Comparison of ENCODE assay signal across 1 cellular context in the genomic region with DNA sequence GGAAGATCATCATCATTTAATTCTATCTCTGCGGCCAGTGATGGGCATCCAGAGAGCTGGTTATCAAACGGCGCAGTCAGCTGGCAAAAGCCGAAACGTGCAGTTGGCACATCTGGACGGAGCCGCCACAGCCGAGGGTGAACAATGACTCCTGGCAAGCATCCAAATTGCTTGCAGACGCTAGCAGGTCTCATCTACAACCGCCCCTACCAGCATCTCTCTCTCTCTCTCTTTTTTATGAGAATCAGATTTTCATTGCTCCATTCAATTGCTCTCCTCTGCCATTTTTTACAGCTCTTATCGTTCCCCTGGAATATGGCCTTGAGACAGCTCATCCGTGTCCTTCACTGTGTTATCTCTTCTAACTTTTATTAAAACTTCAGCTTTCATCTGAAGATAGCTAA.
A peak's percentile ranks its signal among the peaks of the same experiment; 100 is the strongest.
TF ChIP-seq lines count a peak whose summit lies in the region.

No MANE protein-coding gene starts in this region.

TF ChIP-seq in HEK293, 187 proteins besides CTCF, POLR2A, EP300 and RAD21 (continued from another document and continues in another):
- no peak for TF ChIP-seq ZNF76 (tag by site-specific recombination; IDR thresholded peaks at IDR 0.05; ENCODE audit: borderline replicate concordance, low read depth)
- TF ChIP-seq, protein P1, sequence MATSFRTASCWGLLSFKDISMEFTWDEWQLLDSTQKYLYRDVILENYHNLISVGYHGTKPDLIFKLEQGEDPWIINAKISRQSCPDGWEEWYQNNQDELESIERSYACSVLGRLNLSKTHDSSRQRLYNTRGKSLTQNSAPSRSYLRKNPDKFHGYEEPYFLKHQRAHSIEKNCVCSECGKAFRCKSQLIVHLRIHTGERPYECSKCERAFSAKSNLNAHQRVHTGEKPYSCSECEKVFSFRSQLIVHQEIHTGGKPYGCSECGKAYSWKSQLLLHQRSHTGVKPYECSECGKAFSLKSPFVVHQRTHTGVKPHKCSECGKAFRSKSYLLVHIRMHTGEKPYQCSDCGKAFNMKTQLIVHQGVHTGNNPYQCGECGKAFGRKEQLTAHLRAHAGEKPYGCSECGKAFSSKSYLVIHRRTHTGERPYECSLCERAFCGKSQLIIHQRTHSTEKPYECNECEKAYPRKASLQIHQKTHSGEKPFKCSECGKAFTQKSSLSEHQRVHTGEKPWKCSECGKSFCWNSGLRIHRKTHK (tag by site-specific recombination; IDR thresholded peaks at IDR 0.05), result no peak
- TF ChIP-seq ZNF777 (tag by site-specific recombination; IDR thresholded peaks at IDR 0.05; ENCODE audit: borderline replicate concordance), result no peak
- TF ChIP-seq GLI4 (tag by site-specific recombination; IDR thresholded peaks at IDR 0.05), result no peak
- no peak for TF ChIP-seq ZFP37 (tag by site-specific recombination; IDR thresholded peaks at IDR 0.05)
- TF ChIP-seq ZNF155 (tag by site-specific recombination; IDR thresholded peaks at IDR 0.05), result no peak
- TF ChIP-seq ZNF555 (tag by site-specific recombination; conservative IDR thresholded peaks at IDR 0.05), result no peak
- peak; percentile 52; the same call in 1 of the 2 replicates for TF ChIP-seq OSR2 (tag by site-specific recombination; IDR thresholded peaks at IDR 0.05)
- TF ChIP-seq ZNF837 (tag by site-specific recombination; IDR thresholded peaks at IDR 0.05), result no peak
- TF ChIP-seq, protein P2, sequence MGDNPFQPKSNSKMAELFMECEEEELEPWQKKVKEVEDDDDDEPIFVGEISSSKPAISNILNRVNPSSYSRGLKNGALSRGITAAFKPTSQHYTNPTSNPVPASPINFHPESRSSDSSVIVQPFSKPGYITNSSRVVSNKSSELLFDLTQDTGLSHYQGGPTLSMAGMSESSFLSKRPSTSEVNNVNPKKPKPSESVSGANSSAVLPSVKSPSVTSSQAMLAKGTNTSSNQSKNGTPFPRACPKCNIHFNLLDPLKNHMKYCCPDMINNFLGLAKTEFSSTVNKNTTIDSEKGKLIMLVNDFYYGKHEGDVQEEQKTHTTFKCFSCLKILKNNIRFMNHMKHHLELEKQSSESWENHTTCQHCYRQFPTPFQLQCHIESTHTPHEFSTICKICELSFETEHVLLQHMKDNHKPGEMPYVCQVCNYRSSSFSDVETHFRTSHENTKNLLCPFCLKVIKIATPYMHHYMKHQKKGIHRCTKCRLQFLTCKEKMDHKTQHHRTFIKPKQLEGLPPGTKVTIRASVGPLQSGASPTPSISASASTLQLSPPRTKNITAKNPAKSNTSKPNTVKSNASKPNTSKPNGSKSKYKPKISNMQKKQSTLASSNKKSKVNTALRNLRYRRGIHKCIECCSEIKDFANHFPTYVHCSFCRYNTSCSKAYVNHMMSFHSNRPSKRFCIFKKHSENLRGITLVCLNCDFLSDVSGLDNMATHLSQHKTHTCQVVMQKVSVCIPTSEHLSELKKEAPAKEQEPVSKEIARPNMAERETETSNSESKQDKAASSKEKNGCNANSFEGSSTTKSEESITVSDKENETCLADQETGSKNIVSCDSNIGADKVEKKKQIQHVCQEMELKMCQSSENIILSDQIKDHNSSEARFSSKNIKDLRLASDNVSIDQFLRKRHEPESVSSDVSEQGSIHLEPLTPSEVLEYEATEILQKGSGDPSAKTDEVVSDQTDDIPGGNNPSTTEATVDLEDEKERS (tag by site-specific recombination; IDR thresholded peaks at IDR 0.05), result no peak
- TF ChIP-seq, protein P3, sequence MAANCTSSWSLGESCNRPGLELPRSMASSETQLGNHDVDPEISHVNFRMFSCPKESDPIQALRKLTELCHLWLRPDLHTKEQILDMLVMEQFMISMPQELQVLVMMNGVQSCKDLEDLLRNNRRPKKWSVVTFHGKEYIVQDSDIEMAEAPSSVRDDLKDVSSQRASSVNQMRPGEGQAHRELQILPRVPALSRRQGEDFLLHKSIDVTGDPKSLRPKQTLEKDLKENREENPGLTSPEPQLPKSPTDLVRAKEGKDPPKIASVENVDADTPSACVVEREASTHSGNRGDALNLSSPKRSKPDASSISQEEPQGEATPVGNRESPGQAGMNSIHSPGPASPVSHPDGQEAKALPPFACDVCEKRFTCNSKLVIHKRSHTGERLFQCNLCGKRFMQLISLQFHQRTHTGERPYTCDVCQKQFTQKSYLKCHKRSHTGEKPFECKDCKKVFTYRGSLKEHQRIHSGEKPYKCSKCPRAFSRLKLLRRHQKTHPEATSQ (tag by site-specific recombination; IDR thresholded peaks at IDR 0.05), result no peak
- TF ChIP-seq ZNF624 (tag by site-specific recombination; IDR thresholded peaks at IDR 0.05), result no peak
- TF ChIP-seq, protein P4, sequence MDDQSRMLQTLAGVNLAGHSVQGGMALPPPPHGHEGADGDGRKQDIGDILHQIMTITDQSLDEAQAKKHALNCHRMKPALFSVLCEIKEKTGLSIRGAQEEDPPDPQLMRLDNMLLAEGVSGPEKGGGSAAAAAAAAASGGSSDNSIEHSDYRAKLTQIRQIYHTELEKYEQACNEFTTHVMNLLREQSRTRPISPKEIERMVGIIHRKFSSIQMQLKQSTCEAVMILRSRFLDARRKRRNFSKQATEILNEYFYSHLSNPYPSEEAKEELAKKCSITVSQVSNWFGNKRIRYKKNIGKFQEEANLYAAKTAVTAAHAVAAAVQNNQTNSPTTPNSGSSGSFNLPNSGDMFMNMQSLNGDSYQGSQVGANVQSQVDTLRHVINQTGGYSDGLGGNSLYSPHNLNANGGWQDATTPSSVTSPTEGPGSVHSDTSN (CRISPR knock-in tag; IDR thresholded peaks at IDR 0.05), result no peak
- TF ChIP-seq ZNF24 (tag by site-specific recombination; IDR thresholded peaks at IDR 0.05), result 0 out of 2 replicates have a peak, but pooled peaks have one; percentile 32
- no peak for TF ChIP-seq ZFP41 (tag by site-specific recombination; IDR thresholded peaks at IDR 0.05; ENCODE audit: borderline replicate concordance)
- TF ChIP-seq ZNF37A (tag by site-specific recombination; IDR thresholded peaks at IDR 0.05), result no peak
- no peak for TF ChIP-seq ZNF558 (tag by site-specific recombination; IDR thresholded peaks at IDR 0.05)
- TF ChIP-seq, protein P5, sequence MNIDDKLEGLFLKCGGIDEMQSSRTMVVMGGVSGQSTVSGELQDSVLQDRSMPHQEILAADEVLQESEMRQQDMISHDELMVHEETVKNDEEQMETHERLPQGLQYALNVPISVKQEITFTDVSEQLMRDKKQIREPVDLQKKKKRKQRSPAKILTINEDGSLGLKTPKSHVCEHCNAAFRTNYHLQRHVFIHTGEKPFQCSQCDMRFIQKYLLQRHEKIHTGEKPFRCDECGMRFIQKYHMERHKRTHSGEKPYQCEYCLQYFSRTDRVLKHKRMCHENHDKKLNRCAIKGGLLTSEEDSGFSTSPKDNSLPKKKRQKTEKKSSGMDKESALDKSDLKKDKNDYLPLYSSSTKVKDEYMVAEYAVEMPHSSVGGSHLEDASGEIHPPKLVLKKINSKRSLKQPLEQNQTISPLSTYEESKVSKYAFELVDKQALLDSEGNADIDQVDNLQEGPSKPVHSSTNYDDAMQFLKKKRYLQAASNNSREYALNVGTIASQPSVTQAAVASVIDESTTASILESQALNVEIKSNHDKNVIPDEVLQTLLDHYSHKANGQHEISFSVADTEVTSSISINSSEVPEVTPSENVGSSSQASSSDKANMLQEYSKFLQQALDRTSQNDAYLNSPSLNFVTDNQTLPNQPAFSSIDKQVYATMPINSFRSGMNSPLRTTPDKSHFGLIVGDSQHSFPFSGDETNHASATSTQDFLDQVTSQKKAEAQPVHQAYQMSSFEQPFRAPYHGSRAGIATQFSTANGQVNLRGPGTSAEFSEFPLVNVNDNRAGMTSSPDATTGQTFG (tag by site-specific recombination; IDR thresholded peaks at IDR 0.05; ENCODE audit: borderline replicate concordance), result no peak
- TF ChIP-seq ZNF600 (tag by site-specific recombination; IDR thresholded peaks at IDR 0.05), result peak; percentile 58
- TF ChIP-seq ZNF202 (tag by site-specific recombination; IDR thresholded peaks at IDR 0.05; ENCODE audit: borderline replicate concordance), result no peak
- TF ChIP-seq ZNF121 (tag by site-specific recombination; IDR thresholded peaks at IDR 0.05), result no peak
- no peak for TF ChIP-seq ZBTB1 (tag by site-specific recombination; IDR thresholded peaks at IDR 0.05)
- TF ChIP-seq TCF7L2 (IDR thresholded peaks at IDR 0.05; ENCODE audit: borderline replicate concordance, low read depth, low read length), result no peak
- TF ChIP-seq ZNF549 (tag by site-specific recombination; IDR thresholded peaks at IDR 0.05), result no peak
- TF ChIP-seq, protein P6, sequence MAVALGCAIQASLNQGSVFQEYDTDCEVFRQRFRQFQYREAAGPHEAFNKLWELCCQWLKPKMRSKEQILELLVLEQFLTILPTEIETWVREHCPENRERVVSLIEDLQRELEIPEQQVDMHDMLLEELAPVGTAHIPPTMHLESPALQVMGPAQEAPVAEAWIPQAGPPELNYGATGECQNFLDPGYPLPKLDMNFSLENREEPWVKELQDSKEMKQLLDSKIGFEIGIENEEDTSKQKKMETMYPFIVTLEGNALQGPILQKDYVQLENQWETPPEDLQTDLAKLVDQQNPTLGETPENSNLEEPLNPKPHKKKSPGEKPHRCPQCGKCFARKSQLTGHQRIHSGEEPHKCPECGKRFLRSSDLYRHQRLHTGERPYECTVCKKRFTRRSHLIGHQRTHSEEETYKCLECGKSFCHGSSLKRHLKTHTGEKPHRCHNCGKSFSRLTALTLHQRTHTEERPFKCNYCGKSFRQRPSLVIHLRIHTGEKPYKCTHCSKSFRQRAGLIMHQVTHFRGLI (tag by site-specific recombination; IDR thresholded peaks at IDR 0.05), result no peak
- TF ChIP-seq ZNF138 (tag by site-specific recombination; IDR thresholded peaks at IDR 0.05; ENCODE audit: borderline replicate concordance), result no peak
- TF ChIP-seq ZNF350 (tag by site-specific recombination; IDR thresholded peaks at IDR 0.05), result no peak
- TF ChIP-seq ZNF140 (tag by site-specific recombination; IDR thresholded peaks at IDR 0.05), result no peak
- TF ChIP-seq, protein P7, sequence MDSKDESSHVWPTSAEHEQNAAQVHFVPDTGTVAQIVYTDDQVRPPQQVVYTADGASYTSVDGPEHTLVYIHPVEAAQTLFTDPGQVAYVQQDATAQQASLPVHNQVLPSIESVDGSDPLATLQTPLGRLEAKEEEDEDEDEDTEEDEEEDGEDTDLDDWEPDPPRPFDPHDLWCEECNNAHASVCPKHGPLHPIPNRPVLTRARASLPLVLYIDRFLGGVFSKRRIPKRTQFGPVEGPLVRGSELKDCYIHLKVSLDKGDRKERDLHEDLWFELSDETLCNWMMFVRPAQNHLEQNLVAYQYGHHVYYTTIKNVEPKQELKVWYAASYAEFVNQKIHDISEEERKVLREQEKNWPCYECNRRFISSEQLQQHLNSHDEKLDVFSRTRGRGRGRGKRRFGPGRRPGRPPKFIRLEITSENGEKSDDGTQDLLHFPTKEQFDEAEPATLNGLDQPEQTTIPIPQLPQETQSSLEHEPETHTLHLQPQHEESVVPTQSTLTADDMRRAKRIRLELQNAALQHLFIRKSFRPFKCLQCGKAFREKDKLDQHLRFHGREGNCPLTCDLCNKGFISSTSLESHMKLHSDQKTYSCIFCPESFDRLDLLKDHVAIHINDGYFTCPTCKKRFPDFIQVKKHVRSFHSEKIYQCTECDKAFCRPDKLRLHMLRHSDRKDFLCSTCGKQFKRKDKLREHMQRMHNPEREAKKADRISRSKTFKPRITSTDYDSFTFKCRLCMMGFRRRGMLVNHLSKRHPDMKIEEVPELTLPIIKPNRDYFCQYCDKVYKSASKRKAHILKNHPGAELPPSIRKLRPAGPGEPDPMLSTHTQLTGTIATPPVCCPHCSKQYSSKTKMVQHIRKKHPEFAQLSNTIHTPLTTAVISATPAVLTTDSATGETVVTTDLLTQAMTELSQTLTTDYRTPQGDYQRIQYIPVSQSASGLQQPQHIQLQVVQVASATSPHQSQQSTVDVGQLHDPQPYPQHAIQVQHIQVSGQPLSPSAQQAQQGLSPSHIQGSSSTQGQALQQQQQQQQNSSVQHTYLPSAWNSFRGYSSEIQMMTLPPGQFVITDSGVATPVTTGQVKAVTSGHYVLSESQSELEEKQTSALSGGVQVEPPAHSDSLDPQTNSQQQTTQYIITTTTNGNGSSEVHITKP (tag by site-specific recombination; IDR thresholded peaks at IDR 0.05), result peak; percentile 65
- no peak for TF ChIP-seq ZNF133 (tag by site-specific recombination; IDR thresholded peaks at IDR 0.05)
- TF ChIP-seq ZNF621 (tag by site-specific recombination; IDR thresholded peaks at IDR 0.05), result no peak
- TF ChIP-seq, protein P8, sequence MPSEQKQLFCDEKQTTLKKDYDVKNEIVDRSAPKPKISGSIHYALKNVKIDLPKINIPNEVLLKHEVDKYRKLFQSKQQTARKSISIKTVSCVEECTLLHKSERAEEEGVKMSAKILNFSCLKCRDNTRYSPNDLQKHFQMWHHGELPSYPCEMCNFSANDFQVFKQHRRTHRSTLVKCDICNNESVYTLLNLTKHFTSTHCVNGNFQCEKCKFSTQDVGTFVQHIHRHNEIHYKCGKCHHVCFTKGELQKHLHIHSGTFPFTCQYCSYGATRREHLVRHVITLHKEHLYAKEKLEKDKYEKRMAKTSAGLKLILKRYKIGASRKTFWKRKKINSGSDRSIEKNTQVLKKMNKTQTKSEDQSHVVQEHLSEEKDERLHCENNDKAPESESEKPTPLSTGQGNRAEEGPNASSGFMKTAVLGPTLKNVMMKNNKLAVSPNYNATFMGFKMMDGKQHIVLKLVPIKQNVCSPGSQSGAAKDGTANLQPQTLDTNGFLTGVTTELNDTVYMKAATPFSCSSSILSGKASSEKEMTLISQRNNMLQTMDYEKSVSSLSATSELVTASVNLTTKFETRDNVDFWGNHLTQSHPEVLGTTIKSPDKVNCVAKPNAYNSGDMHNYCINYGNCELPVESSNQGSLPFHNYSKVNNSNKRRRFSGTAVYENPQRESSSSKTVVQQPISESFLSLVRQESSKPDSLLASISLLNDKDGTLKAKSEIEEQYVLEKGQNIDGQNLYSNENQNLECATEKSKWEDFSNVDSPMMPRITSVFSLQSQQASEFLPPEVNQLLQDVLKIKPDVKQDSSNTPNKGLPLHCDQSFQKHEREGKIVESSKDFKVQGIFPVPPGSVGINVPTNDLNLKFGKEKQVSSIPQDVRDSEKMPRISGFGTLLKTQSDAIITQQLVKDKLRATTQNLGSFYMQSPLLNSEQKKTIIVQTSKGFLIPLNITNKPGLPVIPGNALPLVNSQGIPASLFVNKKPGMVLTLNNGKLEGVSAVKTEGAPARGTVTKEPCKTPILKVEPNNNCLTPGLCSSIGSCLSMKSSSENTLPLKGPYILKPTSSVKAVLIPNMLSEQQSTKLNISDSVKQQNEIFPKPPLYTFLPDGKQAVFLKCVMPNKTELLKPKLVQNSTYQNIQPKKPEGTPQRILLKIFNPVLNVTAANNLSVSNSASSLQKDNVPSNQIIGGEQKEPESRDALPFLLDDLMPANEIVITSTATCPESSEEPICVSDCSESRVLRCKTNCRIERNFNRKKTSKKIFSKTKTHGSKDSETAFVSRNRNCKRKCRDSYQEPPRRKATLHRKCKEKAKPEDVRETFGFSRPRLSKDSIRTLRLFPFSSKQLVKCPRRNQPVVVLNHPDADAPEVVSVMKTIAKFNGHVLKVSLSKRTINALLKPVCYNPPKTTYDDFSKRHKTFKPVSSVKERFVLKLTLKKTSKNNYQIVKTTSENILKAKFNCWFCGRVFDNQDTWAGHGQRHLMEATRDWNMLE (tag by site-specific recombination; conservative IDR thresholded peaks at IDR 0.05; ENCODE audit: low read depth), result no peak
- TF ChIP-seq, protein P9, sequence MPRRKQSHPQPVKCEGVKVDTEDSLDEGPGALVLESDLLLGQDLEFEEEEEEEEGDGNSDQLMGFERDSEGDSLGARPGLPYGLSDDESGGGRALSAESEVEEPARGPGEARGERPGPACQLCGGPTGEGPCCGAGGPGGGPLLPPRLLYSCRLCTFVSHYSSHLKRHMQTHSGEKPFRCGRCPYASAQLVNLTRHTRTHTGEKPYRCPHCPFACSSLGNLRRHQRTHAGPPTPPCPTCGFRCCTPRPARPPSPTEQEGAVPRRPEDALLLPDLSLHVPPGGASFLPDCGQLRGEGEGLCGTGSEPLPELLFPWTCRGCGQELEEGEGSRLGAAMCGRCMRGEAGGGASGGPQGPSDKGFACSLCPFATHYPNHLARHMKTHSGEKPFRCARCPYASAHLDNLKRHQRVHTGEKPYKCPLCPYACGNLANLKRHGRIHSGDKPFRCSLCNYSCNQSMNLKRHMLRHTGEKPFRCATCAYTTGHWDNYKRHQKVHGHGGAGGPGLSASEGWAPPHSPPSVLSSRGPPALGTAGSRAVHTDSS (tag by site-specific recombination; IDR thresholded peaks at IDR 0.05), result no peak
